ENCODE assay signal across 36 cellular contexts in the genomic region with DNA sequence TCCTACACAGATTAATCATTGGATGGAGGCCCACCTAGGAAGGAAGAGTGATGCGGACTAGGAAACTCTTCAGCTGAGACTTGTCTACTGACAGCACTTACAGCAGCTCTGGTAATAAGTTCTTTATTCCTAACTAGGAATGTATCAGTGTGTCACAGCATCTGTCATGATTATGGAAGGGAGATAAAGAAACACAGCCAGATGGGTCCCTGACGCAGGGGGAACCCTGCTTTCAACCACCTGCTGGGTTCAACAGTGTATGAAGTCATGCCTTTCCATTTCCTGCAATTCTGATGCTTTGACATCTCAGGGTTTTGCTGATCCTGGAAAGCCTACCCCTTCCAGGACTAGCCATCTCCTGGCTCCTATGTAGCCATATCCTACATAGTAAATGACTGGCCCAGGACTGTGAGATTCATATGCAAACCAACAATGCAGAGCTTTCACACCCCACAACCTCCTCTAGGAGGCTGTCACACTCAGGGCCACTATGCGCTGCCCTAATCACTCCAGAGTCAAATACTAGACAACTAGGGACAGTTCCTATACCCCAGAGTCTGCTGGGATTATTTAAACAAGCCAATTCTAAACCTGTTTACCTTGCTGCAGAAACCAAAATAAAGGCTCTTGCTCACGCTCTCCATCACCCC. TPM values are rescaled to one million over a fixed set of nuclear protein-coding genes. Genes with fewer than 3 reads are reported as not detected.
DNase-seq lines count a peak whose midpoint lies in the region; ATAC-seq and TF ChIP-seq lines count a peak whose summit lies in the region.
"Had no signal": no experiment of that assay in that cellular context is flagged by ENCODE, and none has a peak within 500 bp of the region (broad histone marks: within the 10 kb centered on the region; RNA-seq: fewer than 3 reads in every experiment).

No MANE protein-coding gene starts in this region.

- H3K9me3 Mint-ChIP-seq in stimulated activated naive CD8-positive, alpha-beta T cell treated with anti-CD3 and anti-CD28 coated beads, Interleukin-15, amount 100 ng/mL, for 72 hours, result peaks cover 0 to 6% of the 10 kb centered on the region in 2 donors
- H3K9me3 Mint-ChIP-seq: activated CD4-positive, alpha-beta T cell treated with anti-CD3 and anti-CD28 coated beads, Interleukin-2, amount 10 ng/mL, durations not matched to agents 24 days and 14 days had no signal

- ATAC-seq in stimulated activated naive CD8-positive, alpha-beta T cell treated with anti-CD3 and anti-CD28 coated beads, Interleukin-15, Interleukin-2, amounts not matched to agents 100 U/mL and 50 U/mL, for 24 hours, result peak; percentile 32
- ATAC-seq in stimulated activated naive CD8-positive, alpha-beta T cell treated with anti-CD3 and anti-CD28 coated beads, Interleukin-15, amount 100 ng/mL, for 72 hours, result no peak
- ATAC-seq in esophagus mucosa, result peak; percentile 26
- ATAC-seq in HG03442 (IDR thresholded peaks at IDR 0.05; ENCODE audit: unreplicated experiment), result no peak
- ATAC-seq: foreskin keratinocyte, Panc1 had no signal

- H3K27me3 Mint-ChIP-seq in stimulated activated naive CD8-positive, alpha-beta T cell treated with anti-CD3 and anti-CD28 coated beads, Interleukin-15, amount 100 ng/mL, for 72 hours, result peaks cover 13% of the 10 kb centered on the region
- H3K27me3 Mint-ChIP-seq: stimulated activated naive B cell treated with anti-CD40 and anti-IgM and Interleukin-4, amounts not matched to agents 10 μg/mL and 1 μg/mL and 100 μg/mL, for 72 hours had no signal

- no peak overlapping the region for H3K4me3 ChIP-seq in BE2C (ENCODE audit: low read depth, low read length)
- H3K4me3 ChIP-seq: esophagus squamous epithelium, heart right ventricle, testis had no signal

- H3K27ac ChIP-seq in substantia nigra (ENCODE audit: low read depth, low read length, poor library complexity, severe bottlenecking), result no peak overlapping the region
- H3K27ac ChIP-seq: brain microvascular endothelial cell, esophagus squamous epithelium, foreskin keratinocyte, heart right ventricle, testis had no signal

- no peak overlapping the region for H3K27ac Mint-ChIP-seq in stimulated activated naive CD8-positive, alpha-beta T cell treated with anti-CD3 and anti-CD28 coated beads, Interleukin-15, amount 100 ng/mL, for 72 hours
- H3K27ac Mint-ChIP-seq: activated CD4-positive, alpha-beta T cell treated with anti-CD3 and anti-CD28 coated beads, Interleukin-2, amount 10 ng/mL, durations not matched to agents 24 days and 14 days; activated naive CD4-positive, alpha-beta T cell treated with anti-CD3 and anti-CD28 coated beads, Interleukin-2, amount 50 U/mL, for 24 hours; B cell; naive B cell; stimulated activated naive B cell treated with anti-CD40 and anti-IgM and Interleukin-4, amounts not matched to agents 10 μg/mL and 1 μg/mL and 100 μg/mL, for 72 hours had no signal

- no peak for TF ChIP-seq CTCF in BE2C (IDR thresholded peaks at IDR 0.05; ENCODE audit: low read depth, low read length)

- no peaks in the 10 kb centered on the region for H3K27me3 ChIP-seq in BE2C
- H3K27me3 ChIP-seq: brain microvascular endothelial cell, esophagus squamous epithelium, foreskin keratinocyte, heart right ventricle, testis had no signal

- H3K4me1 ChIP-seq in BE2C, result no peaks in the 10 kb centered on the region; the same call in 1 of the 2 replicates
- H3K4me1 ChIP-seq: esophagus squamous epithelium, foreskin keratinocyte had no signal

- no peaks in the 10 kb centered on the region for H3K9me3 ChIP-seq in BE2C
- H3K9me3 ChIP-seq: esophagus squamous epithelium, testis had no signal

- no peak for DNase-seq in stimulated activated naive CD8-positive, alpha-beta T cell treated with anti-CD3 and anti-CD28 coated beads, Interleukin-15, Interleukin-2, amounts not matched to agents 100 U/mL and 50 U/mL, for 24 hours
- no peak for DNase-seq in stimulated activated naive CD8-positive, alpha-beta T cell treated with anti-CD3 and anti-CD28 coated beads, Interleukin-15, amount 100 ng/mL, for 72 hours
- peak; percentile 86 to 88 for DNase-seq in NCI-H524 (lab: John Stamatoyannopoulos, UW)
- DNase-seq in BE2C, result no peak
- DNase-seq in pons (ENCODE audit: low spot score), result no peak
- DNase-seq in substantia nigra (lab: John Stamatoyannopoulos, UW), result no peak
- DNase-seq: ACHN; activated CD4-positive, alpha-beta T cell treated with anti-CD3 and anti-CD28 coated beads, Interleukin-2, amount 10 ng/mL, durations not matched to agents 24 days and 14 days; activated CD8-positive, alpha-beta memory T cell treated with anti-CD3 and anti-CD28 coated beads for 24 hours; activated T-cell treated with anti-CD3 and anti-CD28 coated beads for 4 hours; amniotic stem cell; brain microvascular endothelial cell; CD8-positive, alpha-beta memory T cell; EL; esophagus squamous epithelium; foreskin keratinocyte; HCEC 1CT; heart right ventricle; IMR-90; kidney; midbrain; MV-4-11; naive B cell; NCI-H1436; NCI-H2107; NCI-H510A; occipital lobe; stimulated activated CD4-positive, alpha-beta T cell treated with anti-CD3 and anti-CD28 coated beads, Interleukin-15, amount 100 ng/mL, for 24 hours; stimulated activated naive B cell treated with anti-CD40 and anti-IgM and Interleukin-4, amounts not matched to agents 10 μg/mL and 1 μg/mL and 100 μg/mL, for 72 hours; T-helper 9 cell; testis had no signal

- H3K36me3 ChIP-seq in BE2C, result no peaks in the 10 kb centered on the region
- H3K36me3 ChIP-seq: brain microvascular endothelial cell, esophagus squamous epithelium, heart right ventricle had no signal

- H3K4me3 Mint-ChIP-seq in stimulated activated naive CD8-positive, alpha-beta T cell treated with anti-CD3 and anti-CD28 coated beads, Interleukin-15, amount 100 ng/mL, for 72 hours, result no peak overlapping the region
- H3K4me3 Mint-ChIP-seq: activated CD4-positive, alpha-beta T cell treated with anti-CD3 and anti-CD28 coated beads, Interleukin-2, amount 10 ng/mL, durations not matched to agents 24 days and 14 days; activated naive CD4-positive, alpha-beta T cell treated with anti-CD3 and anti-CD28 coated beads, Interleukin-2, amount 50 U/mL, for 24 hours; B cell; CD8-positive, alpha-beta memory T cell; naive B cell; stimulated activated naive B cell treated with anti-CD40 and anti-IgM and Interleukin-4, amounts not matched to agents 10 μg/mL and 1 μg/mL and 100 μg/mL, for 72 hours had no signal

- no peaks in the 10 kb centered on the region for H3K4me1 Mint-ChIP-seq in stimulated activated naive CD8-positive, alpha-beta T cell treated with anti-CD3 and anti-CD28 coated beads, Interleukin-15, amount 100 ng/mL, for 72 hours
- H3K4me1 Mint-ChIP-seq: activated CD4-positive, alpha-beta T cell treated with anti-CD3 and anti-CD28 coated beads, Interleukin-2, amount 10 ng/mL, durations not matched to agents 24 days and 14 days; activated naive CD4-positive, alpha-beta T cell treated with anti-CD3 and anti-CD28 coated beads, Interleukin-2, amount 50 U/mL, for 24 hours; B cell; CD8-positive, alpha-beta memory T cell; naive B cell; stimulated activated naive B cell treated with anti-CD40 and anti-IgM and Interleukin-4, amounts not matched to agents 10 μg/mL and 1 μg/mL and 100 μg/mL, for 72 hours had no signal

RNA-seq across cellular contexts. Expression of a gene that starts 29.0 kb away (rescaled TPM):
- total RNA-seq in esophagus mucosa, result 8.4 TPM
- 4.9 TPM for polyA plus RNA-seq in BE2C (2012; ENCODE audit: insufficient read depth, insufficient read length, low read depth)

Comparison
In these comparisons a context has a peak if more than half of its experiments do, and no peak if none do; other contexts are left out.
1. ATAC-seq: peak in stimulated activated naive CD8-positive, alpha-beta T cell treated with anti-CD3 and anti-CD28 coated beads, Interleukin-15, Interleukin-2, amounts not matched to agents 100 U/mL and 50 U/mL, for 24 hours (single experiment) and esophagus mucosa (single experiment); none in stimulated activated naive CD8-positive, alpha-beta T cell treated with anti-CD3 and anti-CD28 coated beads, Interleukin-15, amount 100 ng/mL, for 72 hours (single experiment) and HG03442 (single experiment).
2. DNase-seq: peak in NCI-H524 (2 of 2); none in stimulated activated naive CD8-positive, alpha-beta T cell treated with anti-CD3 and anti-CD28 coated beads, Interleukin-15, Interleukin-2, amounts not matched to agents 100 U/mL and 50 U/mL, for 24 hours (single experiment), stimulated activated naive CD8-positive, alpha-beta T cell treated with anti-CD3 and anti-CD28 coated beads, Interleukin-15, amount 100 ng/mL, for 72 hours (0 of 2), BE2C (single experiment), pons (single experiment) and substantia nigra (0 of 49).